ENCODE assay signal across 8 cellular contexts in the genomic region with DNA sequence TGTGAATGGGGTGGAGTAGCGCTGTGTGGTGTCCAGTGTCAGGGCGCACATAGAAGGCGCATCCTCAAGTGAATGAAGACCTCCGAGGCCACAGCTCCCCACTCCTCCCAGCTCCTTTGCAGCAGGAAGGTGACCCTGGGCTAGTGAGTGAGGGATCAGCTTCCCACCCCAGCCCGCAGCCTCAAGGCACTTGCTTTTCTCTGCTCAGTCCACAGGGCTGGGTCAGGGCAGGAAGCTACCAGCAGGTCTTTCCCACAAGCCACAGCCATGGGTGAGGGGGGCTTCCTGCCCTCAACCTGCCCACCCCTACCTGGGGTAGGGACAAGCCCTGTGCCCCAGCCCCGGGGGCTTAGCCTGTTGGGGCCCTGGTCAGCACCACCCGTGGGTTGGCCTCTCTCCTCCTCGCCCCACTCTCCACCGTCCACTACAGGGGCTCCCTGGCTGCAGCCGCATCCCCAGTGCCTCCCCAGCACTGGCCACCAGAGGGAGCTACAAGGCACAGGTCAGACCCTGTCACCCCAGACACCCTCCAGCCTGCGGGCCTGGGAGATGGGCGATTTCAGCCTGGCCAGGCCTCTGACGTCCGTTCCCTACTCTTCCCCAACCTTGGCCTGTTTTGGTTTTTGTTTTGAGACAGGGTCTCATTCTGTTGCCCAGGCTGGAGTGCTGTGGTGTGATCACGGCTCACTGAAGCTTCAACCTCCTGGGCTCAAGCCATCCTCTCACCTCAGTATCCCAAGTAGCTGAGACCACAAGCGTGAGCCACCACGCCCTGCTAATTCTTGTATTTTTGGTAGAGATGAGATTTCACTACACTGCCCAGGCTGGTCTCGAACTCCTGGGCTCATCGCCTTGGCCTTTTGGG. TPM values are rescaled to one million over a fixed set of nuclear protein-coding genes. Genes with fewer than 3 reads are reported as not detected.
DNase-seq lines count a peak whose midpoint lies in the region; ATAC-seq and TF ChIP-seq lines count a peak whose summit lies in the region.

No MANE protein-coding gene starts in this region.

- no peaks in the 10 kb centered on the region for H3K9me3 ChIP-seq in BLaER1 treated with 17β-estradiol and CSF1 and Interleukin-3, amounts not matched to agents 10 nM and 100 nM (replicated peaks in 1 of 11)
- H3K9me3 ChIP-seq in mononuclear cell (ENCODE audit: low read depth, low read length): no peaks in the 10 kb centered on the region

- peak overlapping the region; percentile 63 for H3K4me3 Mint-ChIP-seq in activated CD8-positive, alpha-beta T cell treated with anti-CD3 and anti-CD28 coated beads for 36 hours
- peak overlapping the region; percentile 86 to 94 for H3K4me3 Mint-ChIP-seq in effector memory CD8-positive, alpha-beta T cell

- no peaks in the 10 kb centered on the region for H3K27me3 Mint-ChIP-seq in activated CD8-positive, alpha-beta T cell treated with anti-CD3 and anti-CD28 coated beads for 36 hours
- no peaks in the 10 kb centered on the region for H3K27me3 Mint-ChIP-seq in effector memory CD8-positive, alpha-beta T cell

- peaks cover 0 to 24% (median 7%) of the 10 kb centered on the region in 11 experiments; a peak in 9 of 22 replicates for H3K36me3 ChIP-seq in BLaER1 treated with 17β-estradiol and CSF1 and Interleukin-3, amounts not matched to agents 10 nM and 100 nM

- peaks cover 3 to 48% (median 34%) of the 10 kb centered on the region in 11 experiments; a peak in 18 of 22 replicates for H4K20me1 ChIP-seq in BLaER1 treated with 17β-estradiol and CSF1 and Interleukin-3, amounts not matched to agents 10 nM and 100 nM

- CTCF ChIA-PET in activated CD8-positive, alpha-beta T cell treated with anti-CD3 and anti-CD28 coated beads for 36 hours (lab: Charles Lee): interaction anchor here (0.6 to 8.3 kb wide), 51 partner anchors 8 to 251 kb away, joined by 3 to 109 read pairs (median 5); a partner anchor contains a TSS

- peaks cover 46% of the 10 kb centered on the region for H3K4me1 Mint-ChIP-seq in activated CD8-positive, alpha-beta T cell treated with anti-CD3 and anti-CD28 coated beads for 36 hours (ENCODE audit: low read depth)
- peaks cover 48 to 49% of the 10 kb centered on the region in 2 donors for H3K4me1 Mint-ChIP-seq in effector memory CD8-positive, alpha-beta T cell (ENCODE audit: low read depth in 2 of 2)

- H3K9me3 Mint-ChIP-seq in activated CD8-positive, alpha-beta T cell treated with anti-CD3 and anti-CD28 coated beads for 36 hours: no peaks in the 10 kb centered on the region
- no peaks in the 10 kb centered on the region for H3K9me3 Mint-ChIP-seq in effector memory CD8-positive, alpha-beta T cell

- intact Hi-C loops in activated CD8-positive, alpha-beta T cell treated with anti-CD3 and anti-CD28 coated beads for 36 hours (cut with micrococcal nuclease): no loop called here

- ATAC-seq in GM21381 (IDR thresholded peaks at IDR 0.05; ENCODE audit: unreplicated experiment): peak; percentile 29
- ATAC-seq in activated CD8-positive, alpha-beta T cell treated with anti-CD3 and anti-CD28 coated beads for 36 hours: peak; percentile 53
- ATAC-seq in effector memory CD8-positive, alpha-beta T cell (replicated peaks): peak; percentile 15
- no peak for ATAC-seq in GM18858 (IDR thresholded peaks at IDR 0.05; ENCODE audit: unreplicated experiment)

- H3K4me1 ChIP-seq in BLaER1 treated with 17β-estradiol and CSF1 and Interleukin-3, amounts not matched to agents 10 nM and 100 nM: peaks cover 50 to 96% (median 82%) of the 10 kb centered on the region in 10 experiments
- peaks cover 69% of the 10 kb centered on the region for H3K4me1 ChIP-seq in mononuclear cell (ENCODE audit: insufficient read depth, low read length)

- H3K27me3 ChIP-seq in BLaER1 treated with 17β-estradiol and CSF1 and Interleukin-3, amounts not matched to agents 10 nM and 100 nM: no peaks in the 10 kb centered on the region
- no peaks in the 10 kb centered on the region for H3K27me3 ChIP-seq in mononuclear cell (ENCODE audit: insufficient read depth, low read length)

- peak; percentile 72 for DNase-seq in NCI-H748 (lab: John Stamatoyannopoulos, UW; ENCODE audit: unreplicated experiment)
- peak; percentile 84 for DNase-seq in activated CD8-positive, alpha-beta T cell treated with anti-CD3 and anti-CD28 coated beads for 36 hours
- DNase-seq in effector memory CD8-positive, alpha-beta T cell: peak; percentile 61 to 68 (median 63)
- DNase-seq in stimulated activated CD8-positive, alpha-beta memory T cell treated with anti-CD3 and anti-CD28 coated beads, Interleukin-2, amount 100 ng/mL, for 1 hour (ENCODE audit: low read depth in 2 of 2): peak; percentile 35 to 54

- H3K27ac ChIP-seq in BLaER1 treated with 17β-estradiol and CSF1 and Interleukin-3, amounts not matched to agents 10 nM and 100 nM: peak overlapping the region; percentile 64 to 98 (median 93)

- H3K27ac Mint-ChIP-seq in activated CD8-positive, alpha-beta T cell treated with anti-CD3 and anti-CD28 coated beads for 36 hours: peak overlapping the region; percentile 32
- peak overlapping the region; percentile 31 to 93 for H3K27ac Mint-ChIP-seq in effector memory CD8-positive, alpha-beta T cell

- TF ChIP-seq CTCF in activated CD8-positive, alpha-beta T cell treated with anti-CD3 and anti-CD28 coated beads for 36 hours (IDR thresholded peaks at IDR 0.05): peak; percentile 65

- H3K4me2 ChIP-seq in BLaER1 treated with 17β-estradiol and CSF1 and Interleukin-3, amounts not matched to agents 10 nM and 100 nM: peak overlapping the region; percentile 91 to 100 (median 98)

- H3K4me3 ChIP-seq in BLaER1 treated with 17β-estradiol and CSF1 and Interleukin-3, amounts not matched to agents 10 nM and 100 nM: peak overlapping the region; percentile 65 to 84 (median 74)
- peak overlapping the region; percentile 43 for H3K4me3 ChIP-seq in mononuclear cell (ENCODE audit: low read length)

- POLR2A ChIA-PET in activated CD8-positive, alpha-beta T cell treated with anti-CD3 and anti-CD28 coated beads for 36 hours (lab: Charles Lee): interaction anchor here (0.6 to 1.9 kb wide), 3 partner anchors 18 to 253 kb away, joined by 3 to 6 read pairs (median 3); a partner anchor contains a TSS

- peak overlapping the region; percentile 76 to 92 (median 88) for H3K9ac ChIP-seq in BLaER1 treated with 17β-estradiol and CSF1 and Interleukin-3, amounts not matched to agents 10 nM and 100 nM

- no peaks in the 10 kb centered on the region for H3K36me3 Mint-ChIP-seq in activated CD8-positive, alpha-beta T cell treated with anti-CD3 and anti-CD28 coated beads for 36 hours (ENCODE audit: low read depth)
- H3K36me3 Mint-ChIP-seq in effector memory CD8-positive, alpha-beta T cell (ENCODE audit: insufficient read depth): peaks cover 36% of the 10 kb centered on the region

RNA-seq across cellular contexts. Expression of a gene that starts 1.3 kb away (rescaled TPM):
- total RNA-seq in activated CD8-positive, alpha-beta T cell treated with anti-CD3 and anti-CD28 coated beads for 36 hours: 10 to 100 TPM; 11.8 to 16.2 TPM
- 14.7 TPM for total RNA-seq in mononuclear cell

RNA-seq across cellular contexts. Expression of a gene that starts 2.6 kb away (rescaled TPM):
- total RNA-seq in activated CD8-positive, alpha-beta T cell treated with anti-CD3 and anti-CD28 coated beads for 36 hours: under 1 TPM in 1 of 2 experiments, not detected in 1; 0.09 TPM
- total RNA-seq in mononuclear cell: 2.6 TPM

RNA-seq across cellular contexts. Expression of a gene that starts 16.7 kb away (rescaled TPM):
- total RNA-seq in activated CD8-positive, alpha-beta T cell treated with anti-CD3 and anti-CD28 coated beads for 36 hours: 10 to 100 TPM; 18.2 to 21.2 TPM
- 2.5 TPM for total RNA-seq in mononuclear cell

RNA-seq across cellular contexts. Expression of a gene that starts 24.6 kb away (rescaled TPM):
- total RNA-seq in activated CD8-positive, alpha-beta T cell treated with anti-CD3 and anti-CD28 coated beads for 36 hours: not detected
- total RNA-seq in mononuclear cell: not detected

RNA-seq across cellular contexts. Expression of a gene that starts 32.9 kb away (rescaled TPM):
- not detected for total RNA-seq in activated CD8-positive, alpha-beta T cell treated with anti-CD3 and anti-CD28 coated beads for 36 hours
- total RNA-seq in mononuclear cell: 3.4 TPM
